8 cellular contexts compared by ENCODE assay signal in genomic region chr10:15084502-15084922, GRCh38. TPM values are rescaled to one million over a fixed set of nuclear protein-coding genes. Genes with fewer than 3 reads are reported as not detected.
A peak's percentile ranks its signal among the peaks of the same experiment; 100 is the strongest.
DNase-seq lines count a peak whose midpoint lies in the region; ATAC-seq and TF ChIP-seq lines count a peak whose summit lies in the region.

No MANE protein-coding gene starts in this region.

- ATAC-seq in left ventricle myocardium superior = peak; percentile 76
- ATAC-seq in HG02623 (IDR thresholded peaks at IDR 0.05; ENCODE audit: unreplicated experiment) = no peak
- ATAC-seq in HG03460 (IDR thresholded peaks at IDR 0.05; ENCODE audit: unreplicated experiment) = no peak

- no peak for TF ChIP-seq RAD21 in Ishikawa (IDR thresholded peaks at IDR 0.05; ENCODE audit: low read depth)

- DNase-seq in AG10803 (ENCODE audit: low read depth) (peak; percentile 92), amniotic stem cell (lab: John Stamatoyannopoulos, UW) (peak; percentile 85), left ventricle myocardium superior (no peak), renal cortical epithelial cell (ENCODE audit: low read depth) (peak; percentile 99), NCI-H2081 treated with DMSO at 0.1 percent for 48 hours (lab: John Stamatoyannopoulos, UW) (no peak)

- intact Hi-C loops in left ventricle myocardium superior (cut with micrococcal nuclease) = no loop called here

- TF ChIP-seq EP300 in Ishikawa (IDR thresholded peaks at IDR 0.05; ENCODE audit: borderline replicate concordance) = no peak

- 0 out of 2 replicates have a peak, but pooled peaks have one; percentile 0 for TF ChIP-seq CTCF in AG10803 (conservative IDR thresholded peaks at IDR 0.05; ENCODE audit: low read length)

- peak overlapping the region; percentile 60 for H3K4me3 ChIP-seq in AG10803 (ENCODE audit: low read length)

TF ChIP-seq in Ishikawa, 13 proteins besides CTCF, POLR2A, EP300 and RAD21:
- TF ChIP-seq TEAD4 (IDR thresholded peaks at IDR 0.05) (peak; percentile 30; the same call in 1 of the 2 replicates), CREB1 (IDR thresholded peaks at IDR 0.05; ENCODE audit: low read depth) (no peak)
TF ChIP-seq in Ishikawa: peak in this region for 1.

RNA-seq across cellular contexts. Expression of gene ACBD7, which starts 4.1 kb away (rescaled TPM):
- total RNA-seq in left ventricle myocardium superior (not detected), renal cortical epithelial cell (1.3 and 2.4 TPM in 2 replicates)

RNA-seq across cellular contexts. Expression of gene RPP38, which starts 12.6 kb away (rescaled TPM):
- 8.4 TPM for total RNA-seq in left ventricle myocardium superior
- 15.3 and 19.2 TPM in 2 replicates for total RNA-seq in renal cortical epithelial cell

RNA-seq across cellular contexts. Expression of gene OLAH, which starts 40.8 kb away (rescaled TPM):
- total RNA-seq in left ventricle myocardium superior (not detected), renal cortical epithelial cell (0.05 and 6.9 TPM in 2 replicates)

Comparison
In these comparisons a context has a peak if more than half of its experiments do, and no peak if none do; other contexts are left out.
1. DNase-seq: peak in AG10803 (single experiment), amniotic stem cell (single experiment) and renal cortical epithelial cell (single experiment); none in left ventricle myocardium superior (single experiment) and NCI-H2081 treated with DMSO at 0.1 percent for 48 hours (single experiment).